Comparison of ENCODE assay signal across 1 cellular context in genomic region chr3:138359549-138360271, GRCh38.
TF ChIP-seq lines count a peak whose summit lies in the region.

No MANE protein-coding gene starts in this region.

TF ChIP-seq in WTC11, 78 proteins besides CTCF, POLR2A, EP300 and RAD21 (continued from another document):
- no peak for TF ChIP-seq CDX4 (CRISPR knock-in tag; IDR thresholded peaks at IDR 0.05; ENCODE audit: borderline replicate concordance)
- no peak for TF ChIP-seq GRHL2 (CRISPR knock-in tag; IDR thresholded peaks at IDR 0.05; ENCODE audit: insufficient replicate concordance, severe bottlenecking)
- TF ChIP-seq OVOL2 (CRISPR knock-in tag; IDR thresholded peaks at IDR 0.05; ENCODE audit: borderline replicate concordance): no peak
- TF ChIP-seq ERG (CRISPR knock-in tag; IDR thresholded peaks at IDR 0.05): no peak
- TF ChIP-seq CBFB (CRISPR knock-in tag; IDR thresholded peaks at IDR 0.05; ENCODE audit: low read depth): no peak
- TF ChIP-seq ZNF232 (CRISPR knock-in tag; IDR thresholded peaks at IDR 0.05): no peak
- TF ChIP-seq ATF3 (CRISPR knock-in tag; conservative IDR thresholded peaks at IDR 0.05): no peak
- TF ChIP-seq MLX (CRISPR knock-in tag; IDR thresholded peaks at IDR 0.05): no peak
- TF ChIP-seq NR2C2 (CRISPR knock-in tag; IDR thresholded peaks at IDR 0.05): no peak
- no peak for TF ChIP-seq SMAD4 (CRISPR knock-in tag; IDR thresholded peaks at IDR 0.05)
- no peak for TF ChIP-seq ZNF263 (CRISPR knock-in tag; IDR thresholded peaks at IDR 0.05; ENCODE audit: low read depth)
- no peak for TF ChIP-seq KAT7 (CRISPR knock-in tag; IDR thresholded peaks at IDR 0.05; ENCODE audit: borderline replicate concordance)
- no peak for TF ChIP-seq ZNF425 (CRISPR knock-in tag; conservative IDR thresholded peaks at IDR 0.05)
- no peak for TF ChIP-seq ZNF281 (CRISPR knock-in tag; IDR thresholded peaks at IDR 0.05)
- no peak for TF ChIP-seq GTF2I (CRISPR knock-in tag; conservative IDR thresholded peaks at IDR 0.05)
- no peak for TF ChIP-seq E2F1 (CRISPR knock-in tag; IDR thresholded peaks at IDR 0.05)
TF ChIP-seq in WTC11: peak in this region for 0.
